ENCODE assay signal across 1 cellular context in genomic region chr4:134202557-134202956, GRCh38.
TF ChIP-seq lines count a peak whose summit lies in the region.

No MANE protein-coding gene starts in this region.

TF ChIP-seq in GM23338, 12 proteins besides CTCF, POLR2A, EP300 and RAD21 (continued from another document):
- no peak for TF ChIP-seq ZNF462 (CRISPR knock-in tag; IDR thresholded peaks at IDR 0.05)
